In the genomic region with DNA sequence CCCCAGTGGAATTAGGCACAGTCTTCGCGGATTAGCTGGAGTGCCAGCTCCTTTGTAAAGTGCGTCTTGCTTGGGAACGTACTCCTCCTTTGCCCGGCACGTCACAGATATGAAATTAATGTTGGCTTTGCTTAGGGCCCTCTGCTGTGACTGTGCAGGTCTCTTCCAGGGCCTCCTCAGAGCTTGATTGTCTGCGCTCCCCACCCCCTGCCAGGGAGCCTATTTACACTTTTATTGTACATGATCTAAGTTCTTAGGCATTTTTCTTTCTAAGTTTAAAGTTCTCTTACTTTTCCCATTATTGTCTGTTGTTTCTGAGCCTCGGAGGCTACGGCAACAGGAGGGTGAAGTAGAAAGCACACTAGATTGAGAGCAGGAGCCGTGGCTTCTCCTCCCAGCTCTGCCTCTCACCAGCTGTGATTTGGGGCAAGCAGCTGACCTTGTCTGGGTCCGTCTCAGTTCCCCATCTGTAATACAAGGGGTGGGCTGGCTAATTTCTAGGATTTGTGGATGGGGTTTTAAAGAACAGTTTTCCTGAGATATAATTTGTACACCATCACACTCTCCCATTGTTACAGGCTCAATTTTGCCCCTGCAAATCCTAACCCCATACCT, we compare ENCODE assay signal across 13 cellular contexts.
A peak's percentile ranks its signal among the peaks of the same experiment; 100 is the strongest.
DNase-seq lines count a peak whose midpoint lies in the region; ATAC-seq lines count a peak whose summit lies in the region.
"Had no signal": no experiment of that assay in that cellular context is flagged by ENCODE, and none has a peak within 500 bp of the region (broad histone marks: within the 10 kb centered on the region; RNA-seq: fewer than 3 reads in every experiment).

No MANE protein-coding gene starts in this region.

- no peak for ATAC-seq in HG02759 (IDR thresholded peaks at IDR 0.05; ENCODE audit: unreplicated experiment)
- no peak for ATAC-seq in HG02623 (IDR thresholded peaks at IDR 0.05; ENCODE audit: unreplicated experiment)
- no peak for ATAC-seq in GM21526 (IDR thresholded peaks at IDR 0.05; ENCODE audit: low FRiP score, unreplicated experiment)
- ATAC-seq: activated T-cell treated with anti-CD3 and anti-CD28 coated beads, Interleukin-2, amount 50 U/mL, for 4 hours had no signal

- peaks cover 50% of the 10 kb centered on the region for H3K4me1 ChIP-seq in SJCRH30

- H3K27ac ChIP-seq in SJCRH30, result peak overlapping the region; percentile 81
- H3K27ac ChIP-seq: BLaER1 treated with 17β-estradiol and CSF1 and Interleukin-3, amounts not matched to agents 10 nM and 100 nM; VCaP had no signal

- no peaks in the 10 kb centered on the region for H3K27me3 ChIP-seq in SJCRH30
- H3K27me3 ChIP-seq: BLaER1 treated with 17β-estradiol and CSF1 and Interleukin-3, amounts not matched to agents 10 nM and 100 nM; transverse colon had no signal

- peaks cover 3% of the 10 kb centered on the region for H3K9me3 ChIP-seq in SJCRH30 (replicated peaks)
- H3K9me3 ChIP-seq: transverse colon had no signal

- DNase-seq in AG08395 (ENCODE audit: low spot score) (peak; percentile 30), SJCRH30 (peak; percentile 65 to 75), fibroblast of gingiva (ENCODE audit: low read depth) (peak; percentile 30), non-pigmented ciliary epithelial cell (ENCODE audit: low read depth) (peak; percentile 41)
- DNase-seq in stimulated activated CD4-positive, alpha-beta T cell treated with anti-CD3 and anti-CD28 coated beads, Interleukin-1b, Interleukin-23, amount 100 ng/mL, for 48 hours, result no peak
- DNase-seq: activated T-cell treated with anti-CD3 and anti-CD28 coated beads, Interleukin-2, amount 50 U/mL, for 4 hours; NCI-H510A treated with DMSO at 0.1 percent for 48 hours; transverse colon had no signal

- H3K4me3 ChIP-seq in SJCRH30, result no peak overlapping the region
- H3K4me3 ChIP-seq: BLaER1 treated with 17β-estradiol and CSF1 and Interleukin-3, amounts not matched to agents 10 nM and 100 nM; transverse colon had no signal

- H3K36me3 ChIP-seq in SJCRH30, result peaks cover 3% of the 10 kb centered on the region; the same call in 1 of the 2 replicates
- H3K36me3 ChIP-seq: transverse colon had no signal
